Comparison of ENCODE assay signal across 9 cellular contexts in the genomic region with DNA sequence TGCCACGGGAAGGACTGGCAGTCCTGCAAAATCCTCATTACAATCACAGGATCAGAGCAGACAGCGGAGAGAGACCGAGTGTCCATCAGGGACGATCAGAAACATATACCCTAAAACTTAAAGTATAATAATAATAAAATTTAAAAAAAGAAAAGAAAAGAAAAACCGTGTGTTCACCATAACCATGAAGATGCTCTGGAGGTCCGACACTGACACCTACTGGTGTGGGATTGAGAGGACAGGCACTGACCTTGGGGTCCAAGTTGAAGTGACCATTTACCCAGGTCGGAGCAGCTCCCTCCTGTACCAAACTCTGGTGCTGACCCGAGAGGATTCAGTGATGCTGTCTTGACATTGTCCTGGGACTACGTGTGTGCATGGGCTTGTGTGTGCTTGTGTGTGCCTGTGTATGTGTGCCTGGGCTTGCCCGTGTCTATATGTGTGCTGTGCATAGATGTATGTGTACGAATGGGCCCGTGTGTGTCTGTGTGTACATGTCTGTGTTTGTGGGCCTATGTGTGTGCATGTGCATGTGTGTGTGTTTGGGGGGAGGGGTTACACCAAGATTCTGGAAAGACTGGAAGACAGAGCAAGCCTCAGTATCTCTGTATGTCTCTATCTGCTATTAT. TPM values are rescaled to one million over a fixed set of nuclear protein-coding genes. Genes with fewer than 3 reads are reported as not detected.
DNase-seq lines count a peak whose midpoint lies in the region; ATAC-seq and TF ChIP-seq lines count a peak whose summit lies in the region.
"Had no signal": no experiment of that assay in that cellular context is flagged by ENCODE, and none has a peak within 500 bp of the region (broad histone marks: within the 10 kb centered on the region; RNA-seq: fewer than 3 reads in every experiment).

No MANE protein-coding gene starts in this region.

- ATAC-seq in upper lobe of left lung (ENCODE audit: low FRiP score in 2 of 2) (peak in 1 of 2 donors; percentile 61), HG03025 (IDR thresholded peaks at IDR 0.05; ENCODE audit: low FRiP score, unreplicated experiment) (no peak), HG03354 (IDR thresholded peaks at IDR 0.05; ENCODE audit: poor library complexity, severe bottlenecking, unreplicated experiment) (no peak)

- H3K27ac ChIP-seq in AG04450 (ENCODE audit: low read depth, low read length) (no peak overlapping the region), upper lobe of left lung (no peak overlapping the region)

- TF ChIP-seq EP300 in upper lobe of left lung (IDR thresholded peaks at IDR 0.05), result no peak

- H3K4me3 ChIP-seq in AG04450 (ENCODE audit: low read depth, low read length) (no peak overlapping the region), upper lobe of left lung (no peak overlapping the region)

- POLR2A ChIA-PET in AG04450 (lab: Yijun Ruan, JAX), result no interaction called here

- 48 to 58% methylated on average over 12 of the region's 12 CpGs for WGBS in upper lobe of left lung, 2 donors

- no peaks in the 10 kb centered on the region for H3K27me3 ChIP-seq in AG04450 (ENCODE audit: control insufficient read depth, insufficient read depth, low read length)
- H3K27me3 ChIP-seq in upper lobe of left lung, result no peaks in the 10 kb centered on the region

- peak; percentile 56 for TF ChIP-seq CTCF in AG04450 (IDR thresholded peaks at IDR 0.05; ENCODE audit: low read depth, low read length)
- TF ChIP-seq CTCF in upper lobe of left lung (IDR thresholded peaks at IDR 0.05), result peak in 5 of 6 experiments; percentile 26 to 46 (median 38)

- H3K36me3 ChIP-seq in upper lobe of left lung, result no peaks in the 10 kb centered on the region

- CTCF ChIA-PET in AG04450 (lab: Charles Lee), result interaction anchor here (1.1 to 1.8 kb wide), 2 partner anchors 15 to 235 kb away, joined by 3 to 4 read pairs; a partner anchor contains a TSS

- peaks cover 0 to 6% (median 2%) of the 10 kb centered on the region in 4 donors for H3K4me1 ChIP-seq in upper lobe of left lung

- H3K9me3 ChIP-seq in AG04450 (ENCODE audit: control insufficient read depth, insufficient read depth, low read length) (no peaks in the 10 kb centered on the region), upper lobe of left lung (no peaks in the 10 kb centered on the region)

- TF ChIP-seq POLR2A in upper lobe of left lung (IDR thresholded peaks at IDR 0.05), result no peak

- DNase-seq in AG04450 (ENCODE audit: low read depth, low spot score), result no peak
- DNase-seq in EH (ENCODE audit: low read depth), result peak; percentile 5
- DNase-seq in NCI-H1092 (lab: John Stamatoyannopoulos, UW), result peak; percentile 15
- peak; percentile 49 for DNase-seq in amniotic epithelial cell (ENCODE audit: low read depth)
- DNase-seq in kidney tubule cell (ENCODE audit: low spot score), result peak; percentile 42
- no peak for DNase-seq in upper lobe of left lung

RNA-seq across cellular contexts. Expression of a gene that starts 10.0 kb away (rescaled TPM):
- polyA plus RNA-seq in AG04450 (2011; rRNA removed), result not detected in 2 replicates
- not detected in 2 replicates for polyA minus RNA-seq in AG04450 (2011; rRNA and poly(A)+ RNA removed)
- total RNA-seq in upper lobe of left lung, result not detected
- polyA plus RNA-seq: IgD-negative memory B cell had no signal

RNA-seq across cellular contexts. Expression of a gene that starts 21.5 kb away (rescaled TPM):
- polyA plus RNA-seq in AG04450 (2011; rRNA removed), result not detected in 2 replicates
- polyA minus RNA-seq in AG04450 (2011; rRNA and poly(A)+ RNA removed), result not detected in 2 replicates
- total RNA-seq in upper lobe of left lung, result 10 to 100 TPM in 2 of 6 donors, 1 to 10 TPM in 4; 3.6 to 15.6 (median 6.7) TPM

RNA-seq across cellular contexts. Expression of a gene that starts 34.7 kb away (rescaled TPM):
- polyA plus RNA-seq in AG04450 (2011; rRNA removed), result not detected in 2 replicates
- not detected in 2 replicates for polyA minus RNA-seq in AG04450 (2011; rRNA and poly(A)+ RNA removed)
- total RNA-seq in upper lobe of left lung, result 1 to 10 TPM in 1 of 6 donors, under 1 TPM in 1, not detected in 4; 0.37 to 2.7 TPM

RNA-seq across cellular contexts. Expression of a gene that starts 56.1 kb away (rescaled TPM):
- polyA plus RNA-seq in AG04450 (2011; rRNA removed), result not detected in 2 replicates
- not detected in 2 replicates for polyA minus RNA-seq in AG04450 (2011; rRNA and poly(A)+ RNA removed)
- total RNA-seq in upper lobe of left lung, result 10 to 100 TPM in 3 of 6 donors, 1 to 10 TPM in 2, under 1 TPM in 1; 0.98 to 19.4 (median 9.7) TPM

Comparison
In these comparisons a context has a peak if more than half of its experiments do, and no peak if none do; other contexts are left out.
1. DNase-seq: peak in EH (single experiment), NCI-H1092 (single experiment), amniotic epithelial cell (single experiment) and kidney tubule cell (single experiment); none in AG04450 (single experiment) and upper lobe of left lung (0 of 2).